ENCODE assay signal across 22 cellular contexts in the genomic region with DNA sequence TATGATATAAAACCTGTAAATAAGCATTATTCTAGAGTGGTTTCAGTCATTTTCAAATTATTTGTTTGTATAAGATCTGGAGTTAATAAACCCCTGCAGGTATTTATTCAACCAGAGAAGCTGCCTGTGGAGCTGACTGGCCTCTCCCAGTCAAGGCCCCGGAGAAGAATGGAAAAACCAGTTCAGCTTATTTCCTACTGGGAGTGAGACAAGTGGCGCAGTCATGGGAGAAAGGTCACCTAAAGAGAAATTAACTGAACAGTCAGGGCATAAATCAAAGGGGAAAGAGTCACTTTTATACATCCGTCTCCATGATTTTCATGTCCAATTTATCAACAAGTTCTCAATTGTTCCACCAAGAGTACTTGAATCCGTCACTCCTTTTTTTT.
DNase-seq lines count a peak whose midpoint lies in the region; ATAC-seq and TF ChIP-seq lines count a peak whose summit lies in the region.
"Had no signal": no experiment of that assay in that cellular context is flagged by ENCODE, and none has a peak within 500 bp of the region (broad histone marks: within the 10 kb centered on the region; RNA-seq: fewer than 3 reads in every experiment).

No MANE protein-coding gene starts in this region.

- no peak overlapping the region for H3K4me3 ChIP-seq in duodenal mucosa (ENCODE audit: low read depth in 1 of 2, low read length in 2 of 2)
- no peak overlapping the region for H3K4me3 ChIP-seq in prostate gland
- H3K4me3 ChIP-seq: tibial artery had no signal

- 63% methylated on average over 4 of the region's 4 CpGs for WGBS in prostate gland

- peak overlapping the region; percentile 10 for H3K27ac ChIP-seq in duodenal mucosa (ENCODE audit: low read depth, low read length)
- H3K27ac ChIP-seq in prostate gland = peak overlapping the region; percentile 23 to 47
- H3K27ac ChIP-seq: tibial artery had no signal

- H3K27ac Mint-ChIP-seq in activated CD8-positive, alpha-beta memory T cell treated with anti-CD3 and anti-CD28 coated beads, Interleukin-2, amount 10 ng/mL, durations not matched to agents 7 days and 5 days = no peak overlapping the region
- H3K27ac Mint-ChIP-seq: activated naive CD4-positive, alpha-beta T cell treated with anti-CD3 and anti-CD28 coated beads for 36 hours; CD4-positive, alpha-beta memory T cell; T-helper 2 cell treated with Interferon-gamma antibody and Interleukin-4, amounts not matched to agents 5 μg/mL and 100 μg/mL, for 36 hours had no signal

- peak; percentile 5 for DNase-seq in HEK293T (ENCODE audit: extremely low spot score)
- DNase-seq in NCI-H510A (lab: John Stamatoyannopoulos, UW) = peak; percentile 23
- DNase-seq in prostate gland (ENCODE audit: low spot score) = peak; percentile 58
- DNase-seq in HT-29 (ENCODE audit: low spot score) = no peak
- DNase-seq in activated CD8-positive, alpha-beta memory T cell treated with anti-CD3 and anti-CD28 coated beads, Interleukin-2, amount 10 ng/mL, durations not matched to agents 7 days and 5 days = no peak
- DNase-seq: activated naive CD4-positive, alpha-beta T cell treated with anti-CD3 and anti-CD28 coated beads for 36 hours; activated T-cell treated with anti-CD3 and anti-CD28 coated beads, Interleukin-2, amount 50 U/mL, for 4 hours; amygdala; caudate nucleus; CD4-positive, alpha-beta memory T cell; DND-41; HCEC 1CT; NCI-H1105 treated with DMSO at 0.1 percent for 48 hours; posterior cingulate gyrus; SK-N-SH; stimulated activated naive CD4-positive, alpha-beta T cell treated with Interleukin-2 at 50 U/mL for 16 hours; tibial artery had no signal

- no peaks in the 10 kb centered on the region for H3K27me3 ChIP-seq in duodenal mucosa (ENCODE audit: control insufficient read depth in 1 of 2, insufficient read depth in 2 of 2, low read length in 2 of 2)
- no peaks in the 10 kb centered on the region for H3K27me3 ChIP-seq in prostate gland (replicated peaks; ENCODE audit: insufficient read depth)
- H3K27me3 ChIP-seq: tibial artery had no signal

- H3K4me1 Mint-ChIP-seq in activated CD8-positive, alpha-beta memory T cell treated with anti-CD3 and anti-CD28 coated beads, Interleukin-2, amount 10 ng/mL, durations not matched to agents 7 days and 5 days = no peaks in the 10 kb centered on the region
- H3K4me1 Mint-ChIP-seq: CD4-positive, alpha-beta memory T cell; nephron had no signal

- TF ChIP-seq CTCF in prostate gland (IDR thresholded peaks at IDR 0.05) = no peak

- H3K9me3 ChIP-seq in duodenal mucosa (ENCODE audit: control insufficient read depth in 1 of 2, low read length in 2 of 2) (no peaks in the 10 kb centered on the region), prostate gland (no peaks in the 10 kb centered on the region)
- H3K9me3 ChIP-seq: SK-N-SH, tibial artery had no signal

- no peak overlapping the region for H3K4me3 Mint-ChIP-seq in activated CD8-positive, alpha-beta memory T cell treated with anti-CD3 and anti-CD28 coated beads, Interleukin-2, amount 10 ng/mL, durations not matched to agents 7 days and 5 days
- H3K4me3 Mint-ChIP-seq: activated naive CD4-positive, alpha-beta T cell treated with anti-CD3 and anti-CD28 coated beads for 36 hours; activated T-cell treated with anti-CD3 and anti-CD28 coated beads, Interleukin-2, amount 50 U/mL, for 4 hours; CD4-positive, alpha-beta memory T cell; nephron; T-helper 2 cell treated with Interferon-gamma antibody and Interleukin-4, amounts not matched to agents 5 μg/mL and 100 μg/mL, for 36 hours had no signal

- CTCF ChIA-PET in HEK293T (lab: Yijun Ruan, JAX) = no interaction called here
- CTCF ChIA-PET in activated CD8-positive, alpha-beta memory T cell treated with anti-CD3 and anti-CD28 coated beads, Interleukin-2, amount 10 ng/mL, durations not matched to agents 7 days and 5 days (lab: Charles Lee) = interaction anchor here (0.6 kb wide), 1 partner anchor 71 kb away, joined by 3 read pairs; no protein-coding TSS in a partner anchor

- intact Hi-C loops in prostate gland (cut with DNase I) = no loop called here

- no peak overlapping the region for H3K9ac ChIP-seq in duodenal mucosa (ENCODE audit: low read depth in 1 of 2, low read length in 2 of 2)
- H3K9ac ChIP-seq: SK-N-SH had no signal

- POLR2A ChIA-PET in HEK293T (lab: Yijun Ruan, JAX) = no interaction called here

- no peak for ATAC-seq in HG03439 (IDR thresholded peaks at IDR 0.05; ENCODE audit: unreplicated experiment)
- ATAC-seq in GM19452 (IDR thresholded peaks at IDR 0.05; ENCODE audit: unreplicated experiment) = no peak
- no peak for ATAC-seq in activated CD8-positive, alpha-beta memory T cell treated with anti-CD3 and anti-CD28 coated beads, Interleukin-2, amount 10 ng/mL, durations not matched to agents 7 days and 5 days
- ATAC-seq: activated T-cell treated with anti-CD3 and anti-CD28 coated beads, Interleukin-2, amount 50 U/mL, for 4 hours had no signal

- H3K27me3 Mint-ChIP-seq in activated CD8-positive, alpha-beta memory T cell treated with anti-CD3 and anti-CD28 coated beads, Interleukin-2, amount 10 ng/mL, durations not matched to agents 7 days and 5 days = peaks cover under 1% of the 10 kb centered on the region
- H3K27me3 Mint-ChIP-seq: CD4-positive, alpha-beta memory T cell had no signal

- H3K36me3 ChIP-seq in duodenal mucosa (ENCODE audit: control insufficient read depth in 1 of 2, insufficient read depth in 2 of 2, low read length in 2 of 2) (no peaks in the 10 kb centered on the region), prostate gland (no peaks in the 10 kb centered on the region)
- H3K36me3 ChIP-seq: tibial artery had no signal

- no peaks in the 10 kb centered on the region for H3K36me3 Mint-ChIP-seq in activated CD8-positive, alpha-beta memory T cell treated with anti-CD3 and anti-CD28 coated beads, Interleukin-2, amount 10 ng/mL, durations not matched to agents 7 days and 5 days
- H3K36me3 Mint-ChIP-seq: CD4-positive, alpha-beta memory T cell had no signal

- H3K4me1 ChIP-seq in duodenal mucosa (ENCODE audit: control insufficient read depth in 1 of 2, insufficient read depth in 2 of 2, low read length in 2 of 2) = peaks cover 22 to 30% of the 10 kb centered on the region in 2 donors
- H3K4me1 ChIP-seq in prostate gland (replicated peaks) = peaks cover 5% of the 10 kb centered on the region

- no peak for TF ChIP-seq POLR2A in prostate gland (IDR thresholded peaks at IDR 0.05)

- no peaks in the 10 kb centered on the region for H3K9me3 Mint-ChIP-seq in activated CD8-positive, alpha-beta memory T cell treated with anti-CD3 and anti-CD28 coated beads, Interleukin-2, amount 10 ng/mL, durations not matched to agents 7 days and 5 days (ENCODE audit: low read depth)
- H3K9me3 Mint-ChIP-seq: activated naive CD4-positive, alpha-beta T cell treated with anti-CD3 and anti-CD28 coated beads for 36 hours; activated T-cell treated with anti-CD3 and anti-CD28 coated beads, Interleukin-2, amount 50 U/mL, for 4 hours; T-helper 2 cell treated with Interferon-gamma antibody and Interleukin-4, amounts not matched to agents 5 μg/mL and 100 μg/mL, for 36 hours had no signal

TF ChIP-seq in HEK293T, 16 proteins besides CTCF, POLR2A, EP300 and RAD21:
- TF ChIP-seq PKNOX1 (IDR thresholded peaks at IDR 0.05) (peak; percentile 53), BHLHE40 (IDR thresholded peaks at IDR 0.05; ENCODE audit: borderline replicate concordance) (no peak), FOXM1 (IDR thresholded peaks at IDR 0.05; ENCODE audit: borderline replicate concordance) (no peak)

Comparison
In these comparisons a context has a peak if more than half of its experiments do, and no peak if none do; other contexts are left out.
1. DNase-seq: peak in HEK293T (single experiment), NCI-H510A (single experiment) and prostate gland (single experiment); none in HT-29 (single experiment) and activated CD8-positive, alpha-beta memory T cell treated with anti-CD3 and anti-CD28 coated beads, Interleukin-2, amount 10 ng/mL, durations not matched to agents 7 days and 5 days (single experiment).